In genomic region chr16:88086571-88087516, GRCh38 we compare ENCODE assay signal across 14 cellular contexts.
"Had no signal": no experiment of that assay in that cellular context is flagged by ENCODE, and none has a peak within 500 bp of the region (broad histone marks: within the 10 kb centered on the region; RNA-seq: fewer than 3 reads in every experiment).

No MANE protein-coding gene starts in this region.

- DNase-seq: activated CD4-positive, alpha-beta T cell treated with anti-CD3 and anti-CD28 coated beads, Interleukin-2, amount 50 U/mL, for 4 hours; activated naive CD8-positive, alpha-beta T cell treated with anti-CD3 and anti-CD28 coated beads, Interleukin-2, amount 50 U/mL, for 24 hours; activated T-cell treated with anti-CD3 and anti-CD28 coated beads, Interleukin-2, amount 50 U/mL, for 72 hours; stimulated activated CD4-positive, alpha-beta T cell treated with anti-CD3 and anti-CD28 coated beads, Interleukin-4, amount 100 ng/mL, for 4 hours had no signal

- H3K4me3 ChIP-seq: ascending aorta, heart left ventricle, tibial nerve had no signal

- ATAC-seq: activated naive CD8-positive, alpha-beta T cell treated with anti-CD3 and anti-CD28 coated beads, Interleukin-2, amount 50 U/mL, for 24 hours; activated T-cell treated with anti-CD3 and anti-CD28 coated beads, Interleukin-2, amount 50 U/mL, for 72 hours; heart left ventricle; left lobe of liver had no signal

- FAIRE-seq: bronchial epithelial cell, endothelial cell of umbilical vein, frontal cortex had no signal

- H3K4me1 Mint-ChIP-seq: activated naive CD8-positive, alpha-beta T cell treated with anti-CD3 and anti-CD28 coated beads, Interleukin-2, amount 50 U/mL, for 24 hours had no signal

- H3K27me3 Mint-ChIP-seq: activated naive CD8-positive, alpha-beta T cell treated with anti-CD3 and anti-CD28 coated beads, Interleukin-2, amount 50 U/mL, for 24 hours; memory B cell had no signal

- H3K27ac Mint-ChIP-seq: activated naive CD8-positive, alpha-beta T cell treated with anti-CD3 and anti-CD28 coated beads, Interleukin-2, amount 50 U/mL, for 24 hours; activated T-cell treated with anti-CD3 and anti-CD28 coated beads, Interleukin-2, amount 50 U/mL, for 72 hours; memory B cell had no signal

- H3K4me1 ChIP-seq: ascending aorta, parathyroid adenoma had no signal

- H3K4me3 Mint-ChIP-seq: activated naive CD8-positive, alpha-beta T cell treated with anti-CD3 and anti-CD28 coated beads, Interleukin-2, amount 50 U/mL, for 24 hours; activated T-cell treated with anti-CD3 and anti-CD28 coated beads, Interleukin-2, amount 50 U/mL, for 72 hours; memory B cell; nephron had no signal

- H3K27ac ChIP-seq: ascending aorta, heart left ventricle, parathyroid adenoma, tibial nerve had no signal

- H3K27me3 ChIP-seq: ascending aorta, heart left ventricle, tibial nerve had no signal

- H3K9me3 Mint-ChIP-seq: activated naive CD8-positive, alpha-beta T cell treated with anti-CD3 and anti-CD28 coated beads, Interleukin-2, amount 50 U/mL, for 24 hours; activated T-cell treated with anti-CD3 and anti-CD28 coated beads, Interleukin-2, amount 50 U/mL, for 72 hours; memory B cell; nephron had no signal

- H2AFZ ChIP-seq: parathyroid adenoma had no signal

- H3K9ac ChIP-seq: parathyroid adenoma had no signal

- H3K9me3 ChIP-seq: ascending aorta, heart left ventricle, tibial nerve had no signal

- H3K79me2 ChIP-seq: parathyroid adenoma had no signal
